In the genomic region with DNA sequence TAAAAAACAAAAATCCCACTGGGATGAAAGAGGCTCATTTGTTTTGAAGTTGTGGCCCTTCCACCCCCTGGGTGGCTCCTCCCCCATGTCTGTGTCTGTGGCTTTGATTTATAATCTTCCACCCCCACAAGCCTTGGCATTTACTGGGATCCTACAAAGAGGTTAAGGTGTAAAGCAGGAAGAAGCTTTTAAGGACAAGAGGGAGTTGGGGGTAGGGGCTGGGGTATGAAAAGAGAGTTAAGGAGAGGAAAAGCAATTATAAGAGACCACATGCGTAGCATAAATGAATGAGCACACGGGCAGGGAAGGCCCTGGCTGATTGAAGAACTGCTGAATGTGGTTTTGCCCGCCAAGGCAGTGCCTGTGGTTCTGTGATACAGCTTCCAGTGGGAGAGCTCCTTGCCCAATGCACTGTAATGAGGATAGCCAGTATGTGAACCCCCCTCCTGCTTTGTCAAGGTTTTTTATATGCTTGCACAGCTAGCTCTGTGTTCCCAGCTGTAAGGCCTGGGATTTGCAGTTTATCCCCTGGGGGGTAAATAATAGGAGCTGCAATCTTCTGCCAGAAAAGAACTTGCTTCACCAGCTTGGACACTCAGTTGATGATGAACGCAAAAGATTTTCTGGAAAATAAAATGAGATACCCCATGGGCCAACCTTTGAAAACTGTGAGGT, we compare ENCODE assay signal across 8 cellular contexts. TPM values are rescaled to one million over a fixed set of nuclear protein-coding genes. Genes with fewer than 3 reads are reported as not detected.
DNase-seq lines count a peak whose midpoint lies in the region; ATAC-seq and TF ChIP-seq lines count a peak whose summit lies in the region.

No MANE protein-coding gene starts in this region.

- peaks cover 58% of the 10 kb centered on the region for H3K79me2 ChIP-seq in GM23248 (ENCODE audit: insufficient read depth)

- H3K9me3 ChIP-seq in GM23248 (ENCODE audit: low read depth): no peaks in the 10 kb centered on the region

- H3K4me2 ChIP-seq in GM23248 (ENCODE audit: unreplicated experiment): peak overlapping the region; percentile 57

- no peak overlapping the region for H2AFZ ChIP-seq in GM23248

- H3K27me3 ChIP-seq in GM23248 (replicated peaks; ENCODE audit: insufficient read depth) (no peaks in the 10 kb centered on the region), foreskin keratinocyte (no peaks in the 10 kb centered on the region), rectal smooth muscle tissue (ENCODE audit: control insufficient read depth, insufficient read depth, low read length) (no peaks in the 10 kb centered on the region)

- peaks cover 77% of the 10 kb centered on the region for H3F3A ChIP-seq in GM23248 (ENCODE audit: insufficient read depth)

- no peaks in the 10 kb centered on the region for H4K20me1 ChIP-seq in GM23248 (ENCODE audit: insufficient read depth)

- H3K9me2 ChIP-seq in GM23248 (ENCODE audit: insufficient read depth): no peaks in the 10 kb centered on the region

- in situ Hi-C loops in GM23248 (cut with MboI) (no loop called here), SK-MEL-5 (cut with HindIII; ENCODE audit: low pct_unique_long_range_greater_than_20kb, low sequenced_read_pairs) (no loop called here)

- H3K4me1 ChIP-seq in GM23248 (ENCODE audit: insufficient read depth) (peaks cover 74% of the 10 kb centered on the region), foreskin keratinocyte (peaks cover 49% of the 10 kb centered on the region), rectal smooth muscle tissue (ENCODE audit: control insufficient read depth, insufficient read depth, low read length) (peaks cover 43% of the 10 kb centered on the region)

- H3K4me3 ChIP-seq in GM23248 (no peak overlapping the region), rectal smooth muscle tissue (ENCODE audit: low read length) (no peak overlapping the region)

- peak; percentile 81 for DNase-seq in GM23248
- DNase-seq in SK-MEL-5 (ENCODE audit: low read depth, low spot score): peak; percentile 80
- peak in 1 of 2 donors; percentile 64 for DNase-seq in foreskin keratinocyte
- DNase-seq in mucosa of gallbladder (ENCODE audit: low spot score): no peak
- no peak for DNase-seq in DMS53 treated with DMSO at 0.1 percent for 48 hours (lab: John Stamatoyannopoulos, UW; ENCODE audit: unreplicated experiment)
- DNase-seq in DMS114 treated with DMSO at 0.1 percent for 48 hours (lab: John Stamatoyannopoulos, UW; ENCODE audit: unreplicated experiment): no peak

- no peak for TF ChIP-seq CTCF in foreskin keratinocyte (conservative IDR thresholded peaks at IDR 0.05)

- H3K27ac ChIP-seq in GM23248 (peak overlapping the region; percentile 95), foreskin keratinocyte (peak overlapping the region; percentile 8), rectal smooth muscle tissue (ENCODE audit: low read depth, low read length) (peak overlapping the region; percentile 52)

- H3K36me3 ChIP-seq in GM23248 (ENCODE audit: low read depth) (no peaks in the 10 kb centered on the region), rectal smooth muscle tissue (ENCODE audit: control insufficient read depth, insufficient read depth, low read length) (no peaks in the 10 kb centered on the region)

- H3K9ac ChIP-seq in GM23248 (peak overlapping the region; percentile 55), rectal smooth muscle tissue (ENCODE audit: low read length) (no peak overlapping the region)

- ATAC-seq in foreskin keratinocyte: peak; percentile 2
- no peak for ATAC-seq in HG03139 (IDR thresholded peaks at IDR 0.05; ENCODE audit: unreplicated experiment)

- 37 to 42% methylated on average over 4 of the region's 4 CpGs for WGBS in GM23248 (ENCODE audit: low coverage in 1 of 2, low lambda C conversion rate in 2 of 2, missing lambda C conversion rate in 2 of 2), 2 experiments

RNA-seq across cellular contexts. Expression of gene KMT2E, which starts 34.7 kb away (rescaled TPM):
- total RNA-seq in GM23248 (2014; rRNA removed; shearing (Covaris generic)): 29.1 and 30.7 TPM in 2 replicates
- polyA plus RNA-seq in GM23248 (2016; fragmentation: Nextera tagmentation; extraction: Ambion mirVana) (63.2 and 63.5 TPM in 2 replicates), foreskin keratinocyte (4.5 and 5.6 TPM in 2 replicates)
- 37.3 and 47.6 TPM in 2 replicates for total RNA-seq in SK-MEL-5 (2014; rRNA removed; shearing (Covaris generic))
- polyA plus RNA-seq in SK-MEL-5 (2015; cell fraction: cytosol; rRNA removed): 17.7 and 27.3 TPM in 2 replicates
- 36.4 and 63.9 TPM in 2 replicates for polyA plus RNA-seq in SK-MEL-5 (2015; cell fraction: nucleus; rRNA removed)
- total RNA-seq in foreskin keratinocyte (35.4 and 37.4 TPM in 2 replicates), mucosa of gallbladder (81.5 TPM)

Comparison
In these comparisons a context has a peak if more than half of its experiments do, and no peak if none do; other contexts are left out.
1. DNase-seq: peak in GM23248 (single experiment) and SK-MEL-5 (single experiment); none in mucosa of gallbladder (single experiment), DMS53 treated with DMSO at 0.1 percent for 48 hours (single experiment) and DMS114 treated with DMSO at 0.1 percent for 48 hours (single experiment).
2. H3K27ac ChIP-seq: peak in every context shown above with its lines; median percentile 95 in GM23248; 52 in rectal smooth muscle tissue; 8 in foreskin keratinocyte.